ENCODE assay signal across 18 cellular contexts in genomic region chr2:30615926-30616325, GRCh38.
DNase-seq lines count a peak whose midpoint lies in the region; ATAC-seq, FAIRE-seq and TF ChIP-seq lines count a peak whose summit lies in the region.
"Had no signal": no experiment of that assay in that cellular context is flagged by ENCODE, and none has a peak within 500 bp of the region (broad histone marks: within the 10 kb centered on the region; RNA-seq: fewer than 3 reads in every experiment).

No MANE protein-coding gene starts in this region.

- SMC1A ChIA-PET in GM12878 (lab: Charles Lee; ENCODE audit: uncharacterized antibody, unreplicated experiment): interaction anchor here (1.3 kb wide), 1 partner anchor 408 kb away, joined by 3 read pairs; no protein-coding TSS in a partner anchor

- intact Hi-C loops in left ventricle myocardium inferior (cut with micrococcal nuclease): no loop called here
- intact Hi-C loops in right cardiac atrium (cut with DNase I): no loop called here
- intact Hi-C loops in GM12878 (cut with micrococcal nuclease; ENCODE audit: unreplicated experiment): no loop called here
- intact Hi-C loops in posterior cingulate gyrus (cut with DNase I): no loop called here

- H3K79me2 ChIP-seq in GM12878 (ENCODE audit: control insufficient read depth, insufficient read depth, low read length): no peaks in the 10 kb centered on the region

- H3K9me3 ChIP-seq in left ventricle myocardium inferior (replicated peaks) (no peaks in the 10 kb centered on the region), right cardiac atrium (ENCODE audit: control insufficient read depth, low read length) (no peaks in the 10 kb centered on the region), GM12878 (replicated peaks; ENCODE audit: control insufficient read depth, insufficient read depth, low read length) (no peaks in the 10 kb centered on the region), mesenchymal stem cell (ENCODE audit: control insufficient read depth, low read length) (no peaks in the 10 kb centered on the region)
- H3K9me3 ChIP-seq: A549, BE2C had no signal

- peaks cover 55% of the 10 kb centered on the region for H3K4me1 ChIP-seq in left ventricle myocardium inferior
- peaks cover 2% of the 10 kb centered on the region for H3K4me1 ChIP-seq in right cardiac atrium (ENCODE audit: control insufficient read depth, insufficient read depth, low read length)
- H3K4me1 ChIP-seq in GM12878 (ENCODE audit: control insufficient read depth, insufficient read depth, low read length): peaks cover 9% of the 10 kb centered on the region
- H3K4me1 ChIP-seq in mesenchymal stem cell (ENCODE audit: control insufficient read depth, insufficient read depth, low read depth, low read length): no peaks in the 10 kb centered on the region

- H3K23ac ChIP-seq in mesenchymal stem cell (ENCODE audit: low read length in 2 of 2): no peak overlapping the region

- H3K9ac ChIP-seq in GM12878 (ENCODE audit: control insufficient read depth, insufficient read depth, low read length): no peak overlapping the region
- no peak overlapping the region for H3K9ac ChIP-seq in mesenchymal stem cell (ENCODE audit: low read length)

- TF ChIP-seq RAD21 in GM12878 (IDR thresholded peaks at IDR 0.05; ENCODE audit: insufficient read depth, low read depth, low read length): no peak

- H4K20me1 ChIP-seq in GM12878 (ENCODE audit: control insufficient read depth, insufficient read depth): no peaks in the 10 kb centered on the region

- peak overlapping the region; percentile 22 for H3K27ac ChIP-seq in left ventricle myocardium inferior (replicated peaks)
- no peak overlapping the region for H3K27ac ChIP-seq in right cardiac atrium (ENCODE audit: low read length)
- H3K27ac ChIP-seq in GM12878 (ENCODE audit: control insufficient read depth, insufficient read depth): no peak overlapping the region
- no peak overlapping the region for H3K27ac ChIP-seq in mesenchymal stem cell (ENCODE audit: low read length, poor library complexity, severe bottlenecking)
- H3K27ac ChIP-seq: A549, C4-2B had no signal

- no peaks in the 10 kb centered on the region for H3K27me3 ChIP-seq in left ventricle myocardium inferior (ENCODE audit: low read depth)
- no peaks in the 10 kb centered on the region for H3K27me3 ChIP-seq in right cardiac atrium (ENCODE audit: control insufficient read depth, insufficient read depth)
- no peaks in the 10 kb centered on the region for H3K27me3 ChIP-seq in GM12878 (replicated peaks in 1 of 2; ENCODE audit: control insufficient read depth in 2 of 2, insufficient read depth in 2 of 2, low read length in 1 of 2)
- no peaks in the 10 kb centered on the region for H3K27me3 ChIP-seq in mesenchymal stem cell (ENCODE audit: control insufficient read depth in 1 of 2, insufficient read depth in 1 of 2, low read length in 2 of 2)
- H3K27me3 ChIP-seq: BE2C had no signal

- FAIRE-seq in GM12878 (lab: Jason Lieb, UNC): no peak
- FAIRE-seq: A549, G401.6, GM19239 had no signal

- TF ChIP-seq EP300 in GM12878 (IDR thresholded peaks at IDR 0.05; ENCODE audit: borderline replicate concordance in 1 of 2, control insufficient read depth in 1 of 2, low read depth in 2 of 2, low read length in 2 of 2): no peak

- TF ChIP-seq POLR2A in GM12878 (IDR thresholded peaks at IDR 0.05; ENCODE audit: low read depth, low read length): no peak

- H3K4me3 ChIP-seq in left ventricle myocardium inferior (no peak overlapping the region), right cardiac atrium (ENCODE audit: low read length) (no peak overlapping the region), GM12878 (no peak overlapping the region), mesenchymal stem cell (ENCODE audit: insufficient read depth in 1 of 2, low read depth in 1 of 2, low read length in 2 of 2) (no peak overlapping the region)
- H3K4me3 ChIP-seq: A549 had no signal

- no peak overlapping the region for H3K18ac ChIP-seq in mesenchymal stem cell (ENCODE audit: low read depth in 1 of 2, low read length in 2 of 2)

- WGBS in right cardiac atrium: 61% methylated on average over 1 of the region's 1 CpG
- WGBS in GM12878 (ENCODE audit: insufficient coverage, insufficient replicate concordance, low lambda C conversion rate, missing lambda C conversion rate): 38% methylated on average over 1 of the region's 1 CpG
- WGBS in mesenchymal stem cell: 88% methylated on average over 1 of the region's 1 CpG

- no peak overlapping the region for H4K91ac ChIP-seq in mesenchymal stem cell (ENCODE audit: low read length)

- H2BK15ac ChIP-seq in mesenchymal stem cell (ENCODE audit: low read depth, poor library complexity, severe bottlenecking): no peak overlapping the region

- H2AK5ac ChIP-seq in mesenchymal stem cell (ENCODE audit: low read length, severe bottlenecking): peak overlapping the region; percentile 29

- H2AFZ ChIP-seq in GM12878 (ENCODE audit: control insufficient read depth, low read depth, low read length) (no peak overlapping the region), mesenchymal stem cell (ENCODE audit: low read depth, low read length) (no peak overlapping the region)

- H2BK120ac ChIP-seq in mesenchymal stem cell (ENCODE audit: low read depth, low read length): no peak overlapping the region

- CTCF ChIA-PET in GM12878 (lab: Yijun Ruan, JAX): interaction anchor here (1.1 to 1.3 kb wide), 2 partner anchors 15 to 22 kb away, joined by 4 to 5 read pairs; no protein-coding TSS in a partner anchor

- ATAC-seq in right cardiac atrium (no peak), GM12878 (no peak), HG02610 (IDR thresholded peaks at IDR 0.05; ENCODE audit: unreplicated experiment) (no peak)
- ATAC-seq: A549 had no signal

- BruUV-seq in GM12878 (replicated peaks; lab: Mats Ljungman, UMichigan): no TSS peak

- POLR2A ChIA-PET in GM12878 (lab: Charles Lee): interaction anchor here (0.7 kb wide), 1 partner anchor 1396 kb away, joined by 3 read pairs; no protein-coding TSS in a partner anchor

- H3K36me3 ChIP-seq in left ventricle myocardium inferior: no peaks in the 10 kb centered on the region
- H3K36me3 ChIP-seq in GM12878 (ENCODE audit: control insufficient read depth in 2 of 2, insufficient read depth in 2 of 2, low read length in 1 of 2): no peaks in the 10 kb centered on the region; a peak in 1 of 4 replicates
- no peaks in the 10 kb centered on the region for H3K36me3 ChIP-seq in mesenchymal stem cell (ENCODE audit: control insufficient read depth in 1 of 2, insufficient read depth in 2 of 2, low read depth in 1 of 2, low read length in 2 of 2)

- in situ Hi-C loops in GM12878 (cut with MboI): no loop called here

- RAD21 ChIA-PET in GM12878 (lab: Charles Lee; ENCODE audit: unreplicated experiment): no interaction called here

- TF ChIP-seq CTCF in left ventricle myocardium inferior (IDR thresholded peaks at IDR 0.05; ENCODE audit: borderline replicate concordance): no peak
- no peak for TF ChIP-seq CTCF in GM12878 (IDR thresholded peaks at IDR 0.05 in 2 of 3, conservative IDR thresholded peaks at IDR 0.05 in 1 of 3; ENCODE audit: control insufficient read depth in 2 of 3, extremely low read depth in 1 of 3, insufficient read depth in 1 of 3, low read depth in 3 of 3, low read length in 3 of 3)

- peak overlapping the region in 1 of 2 experiments; percentile 24 for H3K4ac ChIP-seq in mesenchymal stem cell (ENCODE audit: low read depth in 1 of 2, low read length in 2 of 2)

- H4K8ac ChIP-seq in mesenchymal stem cell (ENCODE audit: low read length): no peak overlapping the region

- no peak overlapping the region for H2BK5ac ChIP-seq in mesenchymal stem cell (ENCODE audit: low read depth, low read length, poor library complexity, severe bottlenecking)

- DNase-seq in left ventricle myocardium inferior (no peak), right cardiac atrium (no peak), NCI-H524 (lab: John Stamatoyannopoulos, UW) (peak; percentile 43 to 74), GM12878 (ENCODE audit: low read depth, low spot score) (no peak), mesenchymal stem cell (no peak), HuH-7.5 (ENCODE audit: low spot score) (no peak), posterior cingulate gyrus (no peak)
- DNase-seq: BE2C; CD4-positive, alpha-beta memory T cell; DMS153; DMS79 treated with DMSO at 0.1 percent for 48 hours; EL; H9 had no signal

- H3K4me2 ChIP-seq in GM12878 (ENCODE audit: control insufficient read depth, insufficient read depth): no peak overlapping the region
- no peak overlapping the region for H3K4me2 ChIP-seq in mesenchymal stem cell (ENCODE audit: low read length, poor library complexity, severe bottlenecking)
- H3K4me2 ChIP-seq: A549 had no signal

- H2BK12ac ChIP-seq in mesenchymal stem cell (ENCODE audit: low read length in 2 of 2): no peak overlapping the region

- peaks cover 1% of the 10 kb centered on the region for H3K79me1 ChIP-seq in mesenchymal stem cell (replicated peaks; ENCODE audit: low read length, poor library complexity, severe bottlenecking)

- no peak overlapping the region for H3K14ac ChIP-seq in mesenchymal stem cell (ENCODE audit: low read length in 2 of 2)

TF ChIP-seq in GM12878, 131 proteins besides CTCF, POLR2A, EP300 and RAD21:
- TF ChIP-seq YY1 (IDR thresholded peaks at IDR 0.05; ENCODE audit: low read depth, low read length): no peak
- no peak for TF ChIP-seq SMAD1 (IDR thresholded peaks at IDR 0.05; ENCODE audit: low read depth, partially characterized antibody)
- peak; percentile 56 for TF ChIP-seq BCL3 (IDR thresholded peaks at IDR 0.05; ENCODE audit: borderline replicate concordance, insufficient read depth, low read depth, low read length, poor library complexity, severe bottlenecking)
- TF ChIP-seq TCF3 (IDR thresholded peaks at IDR 0.05; ENCODE audit: borderline replicate concordance, insufficient read depth, low read depth, low read length): no peak
- no peak for TF ChIP-seq MTA2 (IDR thresholded peaks at IDR 0.05; ENCODE audit: low read depth)

Comparison
In these comparisons a context has a peak if more than half of its experiments do, and no peak if none do; other contexts are left out.
1. DNase-seq: peak in NCI-H524 (2 of 2); none in left ventricle myocardium inferior (single experiment), right cardiac atrium (0 of 3), GM12878 (single experiment), mesenchymal stem cell (single experiment), HuH-7.5 (single experiment) and posterior cingulate gyrus (0 of 10).